In the genomic region with DNA sequence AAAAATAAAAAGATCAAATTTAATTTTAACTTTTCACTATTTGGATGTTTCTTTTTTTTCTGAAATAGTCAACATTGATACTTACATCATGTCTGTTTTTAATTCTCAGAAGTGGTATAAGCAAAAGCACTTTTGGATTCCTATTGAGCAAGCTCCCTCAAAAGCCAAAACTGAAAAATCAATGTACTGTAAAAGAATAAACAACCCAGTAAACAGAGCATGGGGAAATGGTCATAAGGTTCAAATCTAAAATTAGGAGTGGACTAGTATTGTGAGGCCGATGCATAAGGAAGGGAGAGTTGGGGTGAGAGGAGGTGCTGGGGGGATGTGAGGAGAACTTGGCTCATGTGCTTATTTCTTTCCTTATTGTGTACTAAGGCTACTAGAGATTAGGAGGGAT, we compare ENCODE assay signal across 18 cellular contexts. TPM values are rescaled to one million over a fixed set of nuclear protein-coding genes. Genes with fewer than 3 reads are reported as not detected.
DNase-seq lines count a peak whose midpoint lies in the region; ATAC-seq, FAIRE-seq and TF ChIP-seq lines count a peak whose summit lies in the region.
"Had no signal": no experiment of that assay in that cellular context is flagged by ENCODE, and none has a peak within 500 bp of the region (broad histone marks: within the 10 kb centered on the region; RNA-seq: fewer than 3 reads in every experiment).

No MANE protein-coding gene starts in this region.

- H2AFZ ChIP-seq in HepG2 (ENCODE audit: low read length), result no peak overlapping the region

- H3K9ac ChIP-seq in liver (ENCODE audit: low read depth in 1 of 2, low read length in 2 of 2), result no peak overlapping the region
- H3K9ac ChIP-seq in HepG2 (ENCODE audit: insufficient read depth, low read depth, low read length), result no peak overlapping the region
- H3K9ac ChIP-seq: BLaER1 treated with 17β-estradiol and CSF1 and Interleukin-3, amounts not matched to agents 10 nM and 100 nM had no signal

- H3K36me3 Mint-ChIP-seq in osteocyte (ENCODE audit: unreplicated experiment), result peaks cover 42% of the 10 kb centered on the region
- H3K36me3 Mint-ChIP-seq: IgD-negative memory B cell had no signal

- H3K36me3 ChIP-seq in liver (ENCODE audit: control insufficient read depth in 4 of 4, insufficient read depth in 3 of 4, low read depth in 1 of 4, low read length in 3 of 4) (no peaks in the 10 kb centered on the region), HepG2 (replicated peaks in 1 of 2; ENCODE audit: control insufficient read depth in 1 of 2, insufficient read depth in 2 of 2, low read length in 2 of 2) (no peaks in the 10 kb centered on the region)

- in situ Hi-C loops in HepG2 (cut with HindIII; ENCODE audit: extremely low pct_ligation_motif_present, low pct_unique_long_range_greater_than_20kb), result no loop called here

- POLR2A ChIA-PET in HepG2 (lab: Yijun Ruan, JAX), result no interaction called here

- no peaks in the 10 kb centered on the region for H4K20me1 ChIP-seq in HepG2 (ENCODE audit: insufficient read depth, low read length)
- H4K20me1 ChIP-seq: BLaER1 treated with 17β-estradiol and CSF1 and Interleukin-3, amounts not matched to agents 10 nM and 100 nM had no signal

- no peak for FAIRE-seq in HepG2 (lab: Jason Lieb, UNC)
- FAIRE-seq: GM12878, GM18507 had no signal

- H3K27ac ChIP-seq in liver (ENCODE audit: low read depth in 1 of 2, low read length in 2 of 2), result peak overlapping the region in 1 of 2 donors; percentile 29
- no peak overlapping the region for H3K27ac ChIP-seq in HepG2 (ENCODE audit: extremely low read length, insufficient read depth, low read length)
- H3K27ac ChIP-seq in foreskin keratinocyte, result no peak overlapping the region
- H3K27ac ChIP-seq: BLaER1 treated with 17β-estradiol and CSF1 and Interleukin-3, amounts not matched to agents 10 nM and 100 nM had no signal

- TF ChIP-seq RAD21 in liver (IDR thresholded peaks at IDR 0.05), result peak in 1 of 2 donors; percentile 19
- no peak for TF ChIP-seq RAD21 in HepG2 (CRISPR knock-in tag; IDR thresholded peaks at IDR 0.05)

- peak overlapping the region; percentile 19 for H3K27ac Mint-ChIP-seq in osteocyte (ENCODE audit: unreplicated experiment)
- H3K27ac Mint-ChIP-seq: CD4-positive, CD25-positive, alpha-beta regulatory T cell; IgD-negative memory B cell had no signal

- H3K9me3 ChIP-seq in liver (ENCODE audit: control insufficient read depth in 4 of 4, low read length in 3 of 4), result no peaks in the 10 kb centered on the region
- peaks cover 7% of the 10 kb centered on the region for H3K9me3 ChIP-seq in HepG2 (ENCODE audit: low read length)

- H3K4me3 ChIP-seq in liver (ENCODE audit: low read depth in 1 of 3, low read length in 3 of 3) (no peak overlapping the region), HepG2 (replicated peaks in 1 of 3; ENCODE audit: insufficient read depth in 1 of 3, low read depth in 2 of 3, low read length in 3 of 3) (no peak overlapping the region)
- H3K4me3 ChIP-seq: BLaER1 treated with 17β-estradiol and CSF1 and Interleukin-3, amounts not matched to agents 10 nM and 100 nM; GM12878 had no signal

- DNase-seq in HepG2 (ENCODE audit: low spot score), result no peak
- peak; percentile 80 for DNase-seq in fibroblast of gingiva (ENCODE audit: low read depth)
- DNase-seq in osteocyte (ENCODE audit: extremely low spot score, unreplicated experiment), result no peak
- no peak for DNase-seq in foreskin keratinocyte
- no peak for DNase-seq in middle frontal gyrus (ENCODE audit: extremely low spot score, low spot score)
- DNase-seq: 8988T; ACHN; Calu3; CD4-positive, CD25-positive, alpha-beta regulatory T cell; DMS79; HCEC 1CT; KG1 had no signal

- H3K4me3 Mint-ChIP-seq in osteocyte (ENCODE audit: unreplicated experiment), result no peak overlapping the region
- H3K4me3 Mint-ChIP-seq: CD4-positive, CD25-positive, alpha-beta regulatory T cell; IgD-negative memory B cell had no signal

- H3K27me3 ChIP-seq in liver (ENCODE audit: control insufficient read depth in 4 of 4, insufficient read depth in 4 of 4, low read length in 3 of 4) (no peaks in the 10 kb centered on the region), HepG2 (ENCODE audit: control insufficient read depth in 1 of 2, insufficient read depth in 2 of 2, low read length in 2 of 2) (no peaks in the 10 kb centered on the region), foreskin keratinocyte (no peaks in the 10 kb centered on the region)
- H3K27me3 ChIP-seq: BLaER1 treated with 17β-estradiol and CSF1 and Interleukin-3, amounts not matched to agents 10 nM and 100 nM had no signal

- TF ChIP-seq POLR2A in HepG2 (IDR thresholded peaks at IDR 0.05; ENCODE audit: insufficient read depth in 1 of 2, low read depth in 2 of 2, low read length in 2 of 2), result no peak

- 24% methylated on average over 1 of the region's 1 CpG for WGBS in liver
- 39% methylated on average over 1 of the region's 1 CpG for WGBS in HepG2 (ENCODE audit: low lambda C conversion rate)

- BruUV-seq in HepG2 (replicated peaks; lab: Mats Ljungman, UMichigan), result no TSS peak

- TF ChIP-seq CTCF in liver (IDR thresholded peaks at IDR 0.05; ENCODE audit: low read depth, low read length, missing input control), result no peak
- no peak for TF ChIP-seq CTCF in HepG2 (CRISPR knock-in tag; IDR thresholded peaks at IDR 0.05)
- TF ChIP-seq CTCF in osteocyte (IDR thresholded peaks at IDR 0.05), result no peak
- TF ChIP-seq CTCF in foreskin keratinocyte (conservative IDR thresholded peaks at IDR 0.05), result no peak

- H3K27me3 Mint-ChIP-seq in osteocyte (ENCODE audit: unreplicated experiment), result no peaks in the 10 kb centered on the region
- H3K27me3 Mint-ChIP-seq: CD4-positive, CD25-positive, alpha-beta regulatory T cell; IgD-negative memory B cell had no signal

- intact Hi-C loops in HepG2 (cut with micrococcal nuclease; ENCODE audit: unreplicated experiment), result no loop called here

- CTCF ChIA-PET in HepG2 (lab: Yijun Ruan, JAX; ENCODE audit: low intra/inter-chr PET ratio, low total read pairs), result no interaction called here

- H3K79me2 ChIP-seq in HepG2 (ENCODE audit: insufficient read depth, low read length), result no peaks in the 10 kb centered on the region

- TF ChIP-seq EP300 in HepG2 (IDR thresholded peaks at IDR 0.05; ENCODE audit: low read depth in 2 of 2, low read length in 2 of 2), result no peak
- TF ChIP-seq EP300 in HepG2 (CRISPR knock-in tag; IDR thresholded peaks at IDR 0.05; ENCODE audit: borderline replicate concordance), result no peak

- peaks cover under 1% of the 10 kb centered on the region for H3K9me3 Mint-ChIP-seq in osteocyte (ENCODE audit: unreplicated experiment)

- H3K4me1 ChIP-seq in liver (ENCODE audit: control insufficient read depth in 4 of 4, insufficient read depth in 4 of 4, low read length in 3 of 4) (peaks cover 2 to 15% (median 7%) of the 10 kb centered on the region in 4 donors), HepG2 (ENCODE audit: insufficient read depth, low read length) (no peaks in the 10 kb centered on the region), foreskin keratinocyte (peaks cover 4% of the 10 kb centered on the region)
- H3K4me1 ChIP-seq: BLaER1 treated with 17β-estradiol and CSF1 and Interleukin-3, amounts not matched to agents 10 nM and 100 nM had no signal

- H3K4me1 Mint-ChIP-seq in osteocyte (ENCODE audit: unreplicated experiment), result no peaks in the 10 kb centered on the region
- H3K4me1 Mint-ChIP-seq: CD4-positive, CD25-positive, alpha-beta regulatory T cell; IgD-negative memory B cell had no signal

- ATAC-seq in HepG2 (no peak), foreskin keratinocyte (no peak), HG02981 (IDR thresholded peaks at IDR 0.05; ENCODE audit: unreplicated experiment) (no peak)
- ATAC-seq: GM12878 had no signal

- no peak overlapping the region for H3K4me2 ChIP-seq in HepG2 (ENCODE audit: low read depth, low read length)
- H3K4me2 ChIP-seq: BLaER1 treated with 17β-estradiol and CSF1 and Interleukin-3, amounts not matched to agents 10 nM and 100 nM had no signal

RNA-seq across cellular contexts. Expression of gene NUDT6, which starts 37.9 kb away (rescaled TPM):
- total RNA-seq in liver (10 to 100 TPM in 1 of 2 donors, 1 to 10 TPM in 1; 8.8 to 10.9 TPM), HepG2 (2016; rRNA removed; fragmentation: Illumina TruSeq; extraction: Trizol) (8.3 and 10.6 TPM in 2 replicates), osteocyte (4.8 and 6.9 TPM in 2 replicates), foreskin keratinocyte (6.2 and 8.7 TPM in 2 replicates)
- polyA plus RNA-seq in liver (10 to 100 TPM; 11.1 to 13.8 TPM), HepG2 (2011; rRNA removed) (4.5 and 4.8 TPM in 2 replicates), foreskin keratinocyte (6.1 and 7.2 TPM in 2 replicates)
- total RNA-seq in HepG2 (2016; cell fraction: cytosol; rRNA removed; fragmentation: Illumina TruSeq; extraction: Trizol; ENCODE audit: low read depth), result 2.7 and 3.7 TPM in 2 replicates
- total RNA-seq in HepG2 (2016; cell fraction: insoluble cytoplasmic fraction; rRNA removed; fragmentation: Illumina TruSeq; extraction: Trizol), result 9.4 and 10.9 TPM in 2 replicates
- total RNA-seq in HepG2 (2016; cell fraction: membrane; rRNA removed; fragmentation: Illumina TruSeq; extraction: Trizol), result 3.9 and 5.7 TPM in 2 replicates
- total RNA-seq in HepG2 (2016; cell fraction: nucleus; rRNA removed; fragmentation: Illumina TruSeq; extraction: Trizol), result 6.4 and 8.3 TPM in 2 replicates
- 3.8 and 3.9 TPM in 2 replicates for polyA plus RNA-seq in HepG2 (2011; cell fraction: cytosol; rRNA removed)
- polyA plus RNA-seq in HepG2 (2011; cell fraction: nucleus; rRNA removed), result 2.5 and 3.9 TPM in 2 replicates
- polyA plus RNA-seq in HepG2 (2012), result 4.0 and 5.9 TPM in 2 replicates
- polyA plus RNA-seq in HepG2 (2016; cell fraction: cytosol; fragmentation: Illumina TruSeq; extraction: Trizol; ENCODE audit: low read depth), result 1.6 and 2.1 TPM in 2 replicates
- polyA plus RNA-seq in HepG2 (2016; cell fraction: insoluble cytoplasmic fraction; fragmentation: Illumina TruSeq; extraction: Trizol; ENCODE audit: low read depth), result 13.8 and 15.6 TPM in 2 replicates
- polyA plus RNA-seq in HepG2 (2016; cell fraction: membrane; fragmentation: Illumina TruSeq; extraction: Trizol; ENCODE audit: low read depth), result 2.3 and 3.2 TPM in 2 replicates
- 9.6 and 10.3 TPM in 2 replicates for polyA plus RNA-seq in HepG2 (2016; cell fraction: nucleus; fragmentation: Illumina TruSeq; extraction: Trizol; ENCODE audit: insufficient read depth, low read depth)
- 3.1 and 3.8 TPM in 2 replicates for polyA minus RNA-seq in HepG2 (2011; rRNA and poly(A)+ RNA removed; ENCODE audit: low replicate concordance)
- 1.4 and 1.6 TPM in 2 replicates for polyA minus RNA-seq in HepG2 (2011; cell fraction: cytosol; rRNA and poly(A)+ RNA removed)
- 9.7 TPM in 2 replicates for polyA minus RNA-seq in HepG2 (2011; cell fraction: nucleus; rRNA and poly(A)+ RNA removed)

RNA-seq across cellular contexts. Expression of gene FGF2, which starts 57.9 kb away (rescaled TPM):
- 1 to 10 TPM; 1.4 TPM for total RNA-seq in liver
- polyA plus RNA-seq in liver, result under 1 TPM; 0.52 to 0.61 TPM
- total RNA-seq in HepG2 (2016; rRNA removed; fragmentation: Illumina TruSeq; extraction: Trizol), result 0.02 and 0.04 TPM in 2 replicates
- not detected in 2 replicates for total RNA-seq in HepG2 (2016; cell fraction: cytosol; rRNA removed; fragmentation: Illumina TruSeq; extraction: Trizol; ENCODE audit: low read depth)
- 0.02 and 0.03 TPM in 2 replicates for total RNA-seq in HepG2 (2016; cell fraction: insoluble cytoplasmic fraction; rRNA removed; fragmentation: Illumina TruSeq; extraction: Trizol)
- total RNA-seq in HepG2 (2016; cell fraction: membrane; rRNA removed; fragmentation: Illumina TruSeq; extraction: Trizol), result 0.03 TPM in 1 of 2 replicates, not detected in the other
- 0.09 TPM in 1 of 2 replicates, not detected in the other for total RNA-seq in HepG2 (2016; cell fraction: nucleus; rRNA removed; fragmentation: Illumina TruSeq; extraction: Trizol)
- polyA plus RNA-seq in HepG2 (2011; rRNA removed), result 0.01 TPM in 2 replicates
- 0.01 and 0.03 TPM in 2 replicates for polyA plus RNA-seq in HepG2 (2011; cell fraction: cytosol; rRNA removed)
- not detected in 2 replicates for polyA plus RNA-seq in HepG2 (2011; cell fraction: nucleus; rRNA removed)
- polyA plus RNA-seq in HepG2 (2012), result 0.03 TPM in 1 of 2 replicates, not detected in the other
- not detected in 2 replicates for polyA plus RNA-seq in HepG2 (2016; cell fraction: cytosol; fragmentation: Illumina TruSeq; extraction: Trizol; ENCODE audit: low read depth)
- 0.11 TPM in 1 of 2 replicates, not detected in the other for polyA plus RNA-seq in HepG2 (2016; cell fraction: insoluble cytoplasmic fraction; fragmentation: Illumina TruSeq; extraction: Trizol; ENCODE audit: low read depth)
- not detected in 2 replicates for polyA plus RNA-seq in HepG2 (2016; cell fraction: membrane; fragmentation: Illumina TruSeq; extraction: Trizol; ENCODE audit: low read depth)
- polyA plus RNA-seq in HepG2 (2016; cell fraction: nucleus; fragmentation: Illumina TruSeq; extraction: Trizol; ENCODE audit: insufficient read depth, low read depth), result 0.07 TPM in 1 of 2 replicates, not detected in the other
- 0.06 and 4.7 TPM in 2 replicates for polyA minus RNA-seq in HepG2 (2011; rRNA and poly(A)+ RNA removed; ENCODE audit: low replicate concordance)
- not detected in 2 replicates for polyA minus RNA-seq in HepG2 (2011; cell fraction: cytosol; rRNA and poly(A)+ RNA removed)
- 0.12 TPM in 1 of 2 replicates, not detected in the other for polyA minus RNA-seq in HepG2 (2011; cell fraction: nucleus; rRNA and poly(A)+ RNA removed)
- 29.2 and 33.4 TPM in 2 replicates for total RNA-seq in osteocyte
- total RNA-seq in foreskin keratinocyte, result 2.3 and 2.5 TPM in 2 replicates
- 1.1 TPM in 2 replicates for polyA plus RNA-seq in foreskin keratinocyte
- total RNA-seq: CD4-positive, CD25-positive, alpha-beta regulatory T cell had no signal
- polyA plus RNA-seq: CD4-positive, CD25-positive, alpha-beta regulatory T cell; IgD-negative memory B cell had no signal
